In genomic region chr3:100602506-100603444, GRCh38 we compare ENCODE assay signal across 8 cellular contexts. TPM values are rescaled to one million over a fixed set of nuclear protein-coding genes. Genes with fewer than 3 reads are reported as not detected.
DNase-seq lines count a peak whose midpoint lies in the region; ATAC-seq, FAIRE-seq and TF ChIP-seq lines count a peak whose summit lies in the region.

No MANE protein-coding gene starts in this region.

- H3K27me3 ChIP-seq in SJCRH30 (no peaks in the 10 kb centered on the region), gastroesophageal sphincter (no peaks in the 10 kb centered on the region)

- no peaks in the 10 kb centered on the region for H3K27me3 Mint-ChIP-seq in activated naive CD4-positive, alpha-beta T cell treated with anti-CD3 and anti-CD28 coated beads for 36 hours (ENCODE audit: low read depth)

- H3K4me1 Mint-ChIP-seq in activated naive CD4-positive, alpha-beta T cell treated with anti-CD3 and anti-CD28 coated beads for 36 hours (ENCODE audit: low read depth) = peaks cover 25% of the 10 kb centered on the region

- CTCF ChIA-PET in activated naive CD4-positive, alpha-beta T cell treated with anti-CD3 and anti-CD28 coated beads for 36 hours (lab: Charles Lee) = interaction anchor here (0.7 to 4.2 kb wide), 5 partner anchors 12 to 286 kb away, joined by 3 to 38 read pairs (median 4); no protein-coding TSS in a partner anchor

- intact Hi-C loops in activated naive CD4-positive, alpha-beta T cell treated with anti-CD3 and anti-CD28 coated beads for 36 hours (cut with micrococcal nuclease) = loop anchor here (1.0 to 2.0 kb wide), 4 partner anchors 48 to 778 kb away; no protein-coding TSS in a partner anchor

- TF ChIP-seq CTCF in fibroblast of villous mesenchyme (IDR thresholded peaks at IDR 0.05; ENCODE audit: insufficient read depth, low read depth, low read length) (no peak), gastroesophageal sphincter (IDR thresholded peaks at IDR 0.05) (no peak)

- no peak for TF ChIP-seq EP300 in gastroesophageal sphincter (IDR thresholded peaks at IDR 0.05)

- peak; percentile 48 for ATAC-seq in HG03095 (IDR thresholded peaks at IDR 0.05; ENCODE audit: unreplicated experiment)
- ATAC-seq in gastroesophageal sphincter = no peak

- FAIRE-seq in urothelium cell line (lab: Jason Lieb, UNC) = no peak

- H3K9me3 Mint-ChIP-seq in activated naive CD4-positive, alpha-beta T cell treated with anti-CD3 and anti-CD28 coated beads for 36 hours = peaks cover 2% of the 10 kb centered on the region

- H3K36me3 Mint-ChIP-seq in activated naive CD4-positive, alpha-beta T cell treated with anti-CD3 and anti-CD28 coated beads for 36 hours (ENCODE audit: low read depth) = no peaks in the 10 kb centered on the region

- no peaks in the 10 kb centered on the region for H3K36me3 ChIP-seq in SJCRH30
- no peaks in the 10 kb centered on the region for H3K36me3 ChIP-seq in gastroesophageal sphincter

- H3K4me3 Mint-ChIP-seq in activated naive CD4-positive, alpha-beta T cell treated with anti-CD3 and anti-CD28 coated beads for 36 hours = peak overlapping the region; percentile 37

- no peak for DNase-seq in activated naive CD4-positive, alpha-beta T cell treated with anti-CD3 and anti-CD28 coated beads for 36 hours
- DNase-seq in activated naive CD4-positive, alpha-beta T cell treated with Interleukin-2 at 50 U/mL for 16 hours = no peak
- DNase-seq in SJCRH30 (peak; percentile 9 to 43), fibroblast of villous mesenchyme (ENCODE audit: low read depth) (peak; percentile 29), urothelium cell line (ENCODE audit: low spot score) (peak; percentile 49), cortex of kidney (lab: John Stamatoyannopoulos, UW) (no peak)

- H3K27ac ChIP-seq in SJCRH30 (no peak overlapping the region), gastroesophageal sphincter (no peak overlapping the region)

- 46 to 56% methylated on average over 2 to 7 of the region's 7 CpGs for WGBS in gastroesophageal sphincter (ENCODE audit: low coverage in 1 of 2), 2 donors

- no peak overlapping the region for H3K4me3 ChIP-seq in SJCRH30
- no peak overlapping the region for H3K4me3 ChIP-seq in fibroblast of villous mesenchyme (ENCODE audit: low read depth, low read length)
- H3K4me3 ChIP-seq in gastroesophageal sphincter = no peak overlapping the region

- peak overlapping the region; percentile 9 for H3K27ac Mint-ChIP-seq in activated naive CD4-positive, alpha-beta T cell treated with anti-CD3 and anti-CD28 coated beads for 36 hours

- no peaks in the 10 kb centered on the region for H3K9me3 ChIP-seq in SJCRH30 (replicated peaks)
- H3K9me3 ChIP-seq in gastroesophageal sphincter = no peaks in the 10 kb centered on the region

- no peak for TF ChIP-seq POLR2A in gastroesophageal sphincter (IDR thresholded peaks at IDR 0.05)

- peaks cover 19% of the 10 kb centered on the region for H3K4me1 ChIP-seq in SJCRH30
- peaks cover 0 to 10% (median 0%) of the 10 kb centered on the region in 3 donors for H3K4me1 ChIP-seq in gastroesophageal sphincter

RNA-seq across cellular contexts. Expression of gene ADGRG7, which starts 6.6 kb away (rescaled TPM):
- total RNA-seq in activated naive CD4-positive, alpha-beta T cell treated with anti-CD3 and anti-CD28 coated beads for 36 hours = not detected
- total RNA-seq in SJCRH30 (2014; rRNA removed; shearing (Covaris generic)) = not detected in 2 replicates
- total RNA-seq in fibroblast of villous mesenchyme (not detected in 2 replicates), gastroesophageal sphincter (under 1 TPM in 1 of 4 donors, not detected in 3; 0.13 TPM)

Comparison
In these comparisons a context has a peak if more than half of its experiments do, and no peak if none do; other contexts are left out.
1. DNase-seq: peak in SJCRH30 (2 of 2), fibroblast of villous mesenchyme (single experiment) and urothelium cell line (single experiment); none in activated naive CD4-positive, alpha-beta T cell treated with anti-CD3 and anti-CD28 coated beads for 36 hours (single experiment), activated naive CD4-positive, alpha-beta T cell treated with Interleukin-2 at 50 U/mL for 16 hours (single experiment) and cortex of kidney (single experiment).